11 cellular contexts compared by ENCODE assay signal in genomic region chr2:237672731-237673129, GRCh38. TPM values are rescaled to one million over a fixed set of nuclear protein-coding genes. Genes with fewer than 3 reads are reported as not detected.
DNase-seq lines count a peak whose midpoint lies in the region; ATAC-seq, FAIRE-seq and TF ChIP-seq lines count a peak whose summit lies in the region.
"Had no signal": no experiment of that assay in that cellular context is flagged by ENCODE, and none has a peak within 500 bp of the region (broad histone marks: within the 10 kb centered on the region; RNA-seq: fewer than 3 reads in every experiment).

No MANE protein-coding gene starts in this region.

- H3K4me1 ChIP-seq in endothelial cell of umbilical vein (ENCODE audit: control insufficient read depth, extremely low read depth, insufficient read depth, low read length): peaks cover 50% of the 10 kb centered on the region

- TF ChIP-seq POLR2A in endothelial cell of umbilical vein (IDR thresholded peaks at IDR 0.05; ENCODE audit: low read depth, low read length): no peak

- H3K27me3 Mint-ChIP-seq in T-helper 17 cell: peaks cover 9% of the 10 kb centered on the region

- no peak for FAIRE-seq in endothelial cell of umbilical vein (lab: Jason Lieb, UNC)

- H3K4me1 Mint-ChIP-seq in T-helper 17 cell: peaks cover 40% of the 10 kb centered on the region

- no peak overlapping the region for H2AFZ ChIP-seq in endothelial cell of umbilical vein (ENCODE audit: low read depth, low read length)

- no peaks in the 10 kb centered on the region for H4K20me1 ChIP-seq in endothelial cell of umbilical vein (replicated peaks; ENCODE audit: control insufficient read depth, extremely low read depth, insufficient read depth, low read length)

- H3K4me3 Mint-ChIP-seq in T-helper 17 cell: peak overlapping the region; percentile 97

- DNase-seq in activated CD4-positive, CD25-positive, alpha-beta regulatory T cell treated with anti-CD3 and anti-CD28 coated beads, Interleukin-2, amount 50 U/mL, for 72 hours: no peak
- DNase-seq in T-helper 17 cell: no peak
- DNase-seq in endothelial cell of umbilical vein (ENCODE audit: low read depth, low spot score): no peak
- DNase-seq in stimulated activated naive CD8-positive, alpha-beta T cell treated with anti-CD3 and anti-CD28 coated beads, Interleukin-15, Interleukin-2, amounts not matched to agents 100 U/mL and 50 U/mL, for 24 hours: no peak
- no peak for DNase-seq in ACHN
- DNase-seq in NCI-H748 treated with DMSO at 0.1 percent for 48 hours (lab: John Stamatoyannopoulos, UW): no peak

- CTCF ChIA-PET in endothelial cell of umbilical vein (lab: Charles Lee): interaction anchor here (0.6 to 7.8 kb wide), 34 partner anchors 9 to 1813 kb away, joined by 3 to 207 read pairs (median 8); partner anchors contain the start of gene LRRFIP1

- H3K9me1 ChIP-seq in endothelial cell of umbilical vein (replicated peaks; ENCODE audit: control insufficient read depth, extremely low read depth, insufficient read depth, low read length): no peaks in the 10 kb centered on the region

- H3K27me3 ChIP-seq in endothelial cell of umbilical vein (ENCODE audit: control insufficient read depth in 2 of 2, insufficient read depth in 2 of 2, low read length in 2 of 2): no peaks in the 10 kb centered on the region
- H3K27me3 ChIP-seq: cardiac muscle cell, suprapubic skin had no signal

- no peaks in the 10 kb centered on the region for H3K36me3 ChIP-seq in endothelial cell of umbilical vein (ENCODE audit: control insufficient read depth in 2 of 2, extremely low read depth in 1 of 2, insufficient read depth in 2 of 2, low read length in 2 of 2)
- H3K36me3 ChIP-seq: cardiac muscle cell, suprapubic skin had no signal

- ATAC-seq in activated CD4-positive, CD25-positive, alpha-beta regulatory T cell treated with anti-CD3 and anti-CD28 coated beads, Interleukin-2, amount 50 U/mL, for 24 hours: peak; percentile 11 to 22
- no peak for ATAC-seq in T-helper 17 cell
- ATAC-seq in stimulated activated naive CD8-positive, alpha-beta T cell treated with anti-CD3 and anti-CD28 coated beads, Interleukin-15, Interleukin-2, amounts not matched to agents 100 U/mL and 50 U/mL, for 24 hours: peak; percentile 15
- no peak for ATAC-seq in HG03139 (IDR thresholded peaks at IDR 0.05; ENCODE audit: unreplicated experiment)

- in situ Hi-C loops in ACHN (cut with HindIII; ENCODE audit: low pct_ligation_motif_present, low pct_unique_long_range_greater_than_20kb, low sequenced_read_pairs): no loop called here

- no TSS peak for BruUV-seq in endothelial cell of umbilical vein (replicated peaks; lab: Mats Ljungman, UMichigan)

- no peaks in the 10 kb centered on the region for H3K79me2 ChIP-seq in endothelial cell of umbilical vein (ENCODE audit: control insufficient read depth, insufficient read depth, low read length)

- H3K27ac Mint-ChIP-seq in T-helper 17 cell: peak overlapping the region; percentile 100

- peak overlapping the region; percentile 40 for H3K4me2 ChIP-seq in endothelial cell of umbilical vein (ENCODE audit: insufficient read depth, low read length)

- dilution Hi-C loops in endothelial cell of umbilical vein (cut with MboI; ENCODE audit: extremely low pct_ligation_motif_present, low sequenced_read_pairs): no loop called here

- H3K4me3 ChIP-seq in endothelial cell of umbilical vein (replicated peaks in 1 of 3; ENCODE audit: insufficient read depth in 1 of 3, low read depth in 1 of 3, low read length in 3 of 3): no peak overlapping the region
- H3K4me3 ChIP-seq: cardiac muscle cell had no signal

- no peak for TF ChIP-seq CTCF in endothelial cell of umbilical vein (IDR thresholded peaks at IDR 0.05; ENCODE audit: extremely low read depth in 1 of 2, insufficient read depth in 1 of 2, low read depth in 1 of 2, low read length in 2 of 2)

- intact Hi-C loops in endothelial cell of umbilical vein (cut with micrococcal nuclease): loop anchor here (1.0 to 10.0 kb wide), 9 partner anchors 43 to 578 kb away; partner anchors contain the start of gene LRRFIP1

- peak overlapping the region; percentile 96 for H3K27ac ChIP-seq in endothelial cell of umbilical vein (ENCODE audit: insufficient read depth, low read depth, low read length)
- H3K27ac ChIP-seq: 22Rv1, cardiac muscle cell had no signal

- H3K9me3 ChIP-seq in T-helper 17 cell (ENCODE audit: control insufficient read depth, low read length, poor library complexity, severe bottlenecking) (no peaks in the 10 kb centered on the region), endothelial cell of umbilical vein (replicated peaks; ENCODE audit: control insufficient read depth, insufficient read depth, low read length) (no peaks in the 10 kb centered on the region)
- H3K9me3 ChIP-seq: suprapubic skin had no signal

- H3K36me3 Mint-ChIP-seq in T-helper 17 cell (ENCODE audit: low read depth): peaks cover 5% of the 10 kb centered on the region

- POLR2A ChIA-PET in endothelial cell of umbilical vein (lab: Charles Lee): no interaction called here

- H3K9ac ChIP-seq in endothelial cell of umbilical vein (replicated peaks; ENCODE audit: extremely low read depth, insufficient read depth, low read length): peak overlapping the region; percentile 66

TF ChIP-seq in endothelial cell of umbilical vein, 7 proteins besides CTCF, POLR2A, EP300 and RAD21:
- TF ChIP-seq, protein P1, sequence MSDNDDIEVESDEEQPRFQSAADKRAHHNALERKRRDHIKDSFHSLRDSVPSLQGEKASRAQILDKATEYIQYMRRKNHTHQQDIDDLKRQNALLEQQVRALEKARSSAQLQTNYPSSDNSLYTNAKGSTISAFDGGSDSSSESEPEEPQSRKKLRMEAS (IDR thresholded peaks at IDR 0.05; ENCODE audit: insufficient read depth, insufficient read length): no peak
- no peak for TF ChIP-seq JUN (IDR thresholded peaks at IDR 0.05; ENCODE audit: borderline replicate concordance, insufficient read depth, insufficient read length, low read depth)
- TF ChIP-seq GATA2 (IDR thresholded peaks at IDR 0.05; ENCODE audit: insufficient read depth, insufficient read length, low read depth, low read length): no peak
- no peak for TF ChIP-seq POLR2AphosphoS5 (IDR thresholded peaks at IDR 0.05; ENCODE audit: insufficient read depth, low read depth, low read length)
- no peak for TF ChIP-seq MYC (IDR thresholded peaks at IDR 0.05; ENCODE audit: low read depth, low read length)
TF ChIP-seq in endothelial cell of umbilical vein: peak in this region for 0.

RNA-seq across cellular contexts. Expression of gene LRRFIP1, which starts 45.3 kb away (rescaled TPM):
- total RNA-seq in T-helper 17 cell (100 to 1,000 TPM; 175 to 225 TPM), endothelial cell of umbilical vein (162 and 179 TPM in 2 replicates)
- polyA plus RNA-seq in endothelial cell of umbilical vein: 29.4 and 39.2 TPM in 2 replicates
- 58.3 and 61.7 TPM in 2 replicates for polyA plus RNA-seq in endothelial cell of umbilical vein (2011; cell fraction: cytosol; rRNA removed)
- 115 and 146 TPM in 2 replicates for polyA plus RNA-seq in endothelial cell of umbilical vein (2011; cell fraction: nucleus; rRNA removed)
- 111 and 127 TPM in 2 replicates for polyA plus RNA-seq in endothelial cell of umbilical vein (2012)
- polyA minus RNA-seq in endothelial cell of umbilical vein: 59.4 and 60.0 TPM in 2 replicates
- polyA minus RNA-seq in endothelial cell of umbilical vein (2011; cell fraction: cytosol; rRNA and poly(A)+ RNA removed): 19.9 TPM
- 105 and 131 TPM in 2 replicates for polyA minus RNA-seq in endothelial cell of umbilical vein (2011; cell fraction: nucleus; rRNA and poly(A)+ RNA removed)

Comparison
In these comparisons a context has a peak if more than half of its experiments do, and no peak if none do; other contexts are left out.
1. ATAC-seq: peak in activated CD4-positive, CD25-positive, alpha-beta regulatory T cell treated with anti-CD3 and anti-CD28 coated beads, Interleukin-2, amount 50 U/mL, for 24 hours (2 of 2) and stimulated activated naive CD8-positive, alpha-beta T cell treated with anti-CD3 and anti-CD28 coated beads, Interleukin-15, Interleukin-2, amounts not matched to agents 100 U/mL and 50 U/mL, for 24 hours (single experiment); none in T-helper 17 cell (single experiment) and HG03139 (single experiment).